21 cellular contexts compared by ENCODE assay signal in genomic region chr10:121290674-121291073, GRCh38.
"Had no signal": no experiment of that assay in that cellular context is flagged by ENCODE, and none has a peak within 500 bp of the region (broad histone marks: within the 10 kb centered on the region; RNA-seq: fewer than 3 reads in every experiment).

No MANE protein-coding gene starts in this region.

- DNase-seq: dermis blood vessel endothelial cell; dorsolateral prefrontal cortex; effector CD4-positive, alpha-beta T cell; effector memory CD4-positive, alpha-beta T cell; foreskin keratinocyte; heart left ventricle; hypothalamus; immature natural killer cell; islet precursor cell; kidney; kidney glomerular epithelial cell; left lung; left ventricle myocardium superior; lower lobe of right lung; mesenchymal stem cell had no signal

- H3K27ac ChIP-seq: coronary artery, dorsolateral prefrontal cortex, esophagus muscularis mucosa, foreskin keratinocyte, gastroesophageal sphincter, heart left ventricle, hepatocyte, left lung, lower lobe of right lung had no signal

- H3K36me3 ChIP-seq: esophagus muscularis mucosa, gastroesophageal sphincter, heart left ventricle, left lung, lower lobe of right lung had no signal

- H3K27me3 ChIP-seq: dorsolateral prefrontal cortex, esophagus muscularis mucosa, foreskin keratinocyte, gastroesophageal sphincter, hepatocyte had no signal

- H3K4me3 ChIP-seq: coronary artery, dorsolateral prefrontal cortex, esophagus muscularis mucosa, gastroesophageal sphincter, heart left ventricle, hepatocyte, left lung, lower lobe of right lung had no signal

- H3K4me1 ChIP-seq: heart left ventricle, left lung, lower lobe of right lung had no signal

- ATAC-seq: foreskin keratinocyte, gastroesophageal sphincter, heart left ventricle, left lung, left ventricle myocardium superior, lower lobe of right lung had no signal

- FAIRE-seq: endothelial cell of umbilical vein, frontal cortex, kidney had no signal

- H3K9me3 ChIP-seq: esophagus muscularis mucosa, gastroesophageal sphincter, heart left ventricle, left lung, lower lobe of right lung had no signal
